Comparison of ENCODE assay signal across 21 cellular contexts in genomic region chr6:46706464-46706863, GRCh38. TPM values are rescaled to one million over a fixed set of nuclear protein-coding genes. Genes with fewer than 3 reads are reported as not detected.
DNase-seq lines count a peak whose midpoint lies in the region; ATAC-seq and TF ChIP-seq lines count a peak whose summit lies in the region.
"Had no signal": no experiment of that assay in that cellular context is flagged by ENCODE, and none has a peak within 500 bp of the region (broad histone marks: within the 10 kb centered on the region; RNA-seq: fewer than 3 reads in every experiment).

No MANE protein-coding gene starts in this region.

- no peak overlapping the region for H3K4me3 ChIP-seq in mammary epithelial cell (replicated peaks in 1 of 3; ENCODE audit: insufficient read depth in 1 of 3, low read depth in 2 of 3, low read length in 3 of 3)
- no peak overlapping the region for H3K4me3 ChIP-seq in breast epithelium
- no peak overlapping the region for H3K4me3 ChIP-seq in neural progenitor cell
- H3K4me3 ChIP-seq: BLaER1 treated with 17β-estradiol and CSF1 and Interleukin-3, amounts not matched to agents 10 nM and 100 nM; GM23248; HAP-1 had no signal

- DNase-seq in mammary epithelial cell (peak; percentile 58), breast epithelium (ENCODE audit: low spot score in 2 of 2) (no peak), RPMI7951 (ENCODE audit: low read depth) (peak; percentile 12), neural progenitor cell (ENCODE audit: low spot score) (no peak), cortex of kidney (lab: John Stamatoyannopoulos, UW) (no peak)
- no peak for DNase-seq in stimulated activated CD4-positive, alpha-beta T cell treated with anti-CD3 and anti-CD28 coated beads, Interleukin-4, amount 100 ng/mL, for 4 hours
- no peak for DNase-seq in activated effector memory CD4-positive, alpha-beta T cell treated with anti-CD3 and anti-CD28 coated beads, Interleukin-2, amount 50 U/mL, for 16 hours
- DNase-seq: CD8-positive, alpha-beta T cell; DMS53; GM23248; KG1; MV-4-11; NCI-H1694 treated with DMSO at 0.1 percent for 48 hours; NCI-H510A; NCI-H748 treated with DMSO at 0.1 percent for 48 hours; RPMI8226; SIG-M5 had no signal

- H3K27me3 ChIP-seq in mammary epithelial cell (ENCODE audit: insufficient read depth, low read length) = no peaks in the 10 kb centered on the region
- H3K27me3 ChIP-seq in breast epithelium = no peaks in the 10 kb centered on the region
- H3K27me3 ChIP-seq in neural progenitor cell = no peaks in the 10 kb centered on the region
- H3K27me3 ChIP-seq: BLaER1 treated with 17β-estradiol and CSF1 and Interleukin-3, amounts not matched to agents 10 nM and 100 nM had no signal

- no peaks in the 10 kb centered on the region for H3K9me3 ChIP-seq in mammary epithelial cell (replicated peaks; ENCODE audit: insufficient read depth, low read length)
- H3K9me3 ChIP-seq in breast epithelium = no peaks in the 10 kb centered on the region
- no peaks in the 10 kb centered on the region for H3K9me3 ChIP-seq in neural progenitor cell (ENCODE audit: low read depth)
- H3K9me3 ChIP-seq: BLaER1 treated with 17β-estradiol and CSF1 and Interleukin-3, amounts not matched to agents 10 nM and 100 nM; HAP-1 had no signal

- no peaks in the 10 kb centered on the region for H3K9me3 Mint-ChIP-seq in neural progenitor cell
- H3K9me3 Mint-ChIP-seq: CD8-positive, alpha-beta T cell had no signal

- no TSS peak for BruUV-seq in mammary epithelial cell (replicated peaks; lab: Mats Ljungman, UMichigan)

- dilution Hi-C loops in mammary epithelial cell (cut with HindIII; ENCODE audit: low sequenced_read_pairs) = loop anchor here (5.0 to 25.0 kb wide), 2 partner anchors 81 to 281 kb away; no protein-coding TSS in a partner anchor

- intact Hi-C loops in mammary epithelial cell (cut with micrococcal nuclease) (loop anchor here (5.0 kb wide), 1 partner anchor 996 kb away; no protein-coding TSS in a partner anchor), breast epithelium (cut with DNase I; ENCODE audit: low total_unique reads) (no loop called here)

- peaks cover 11% of the 10 kb centered on the region for H3K4me1 ChIP-seq in mammary epithelial cell (ENCODE audit: insufficient read depth, low read length)
- no peaks in the 10 kb centered on the region for H3K4me1 ChIP-seq in breast epithelium
- H3K4me1 ChIP-seq in neural progenitor cell = no peaks in the 10 kb centered on the region
- H3K4me1 ChIP-seq: HAP-1 had no signal

- peak overlapping the region; percentile 10 for H3K27ac Mint-ChIP-seq in neural progenitor cell
- H3K27ac Mint-ChIP-seq: CD8-positive, alpha-beta T cell had no signal

- no peaks in the 10 kb centered on the region for H3K36me3 Mint-ChIP-seq in neural progenitor cell
- H3K36me3 Mint-ChIP-seq: CD8-positive, alpha-beta T cell had no signal

- H3K9ac ChIP-seq in mammary epithelial cell (ENCODE audit: insufficient read depth, low read length) (no peak overlapping the region), neural progenitor cell (no peak overlapping the region)
- H3K9ac ChIP-seq: BLaER1 treated with 17β-estradiol and CSF1 and Interleukin-3, amounts not matched to agents 10 nM and 100 nM; GM23248 had no signal

- H3K4me3 Mint-ChIP-seq in neural progenitor cell = no peak overlapping the region
- H3K4me3 Mint-ChIP-seq: CD8-positive, alpha-beta T cell had no signal

- peak overlapping the region; percentile 32 for H3K4me2 ChIP-seq in mammary epithelial cell (ENCODE audit: insufficient read depth, low read depth, low read length)
- H3K4me2 ChIP-seq in neural progenitor cell = no peak overlapping the region

- H3K27me3 Mint-ChIP-seq in neural progenitor cell (ENCODE audit: insufficient read depth, low read depth) = no peaks in the 10 kb centered on the region

- CTCF ChIA-PET in mammary epithelial cell (lab: Charles Lee; ENCODE audit: low non-redundant PET) = no interaction called here

- no peaks in the 10 kb centered on the region for H3F3A ChIP-seq in neural progenitor cell (ENCODE audit: low read depth)

- in situ Hi-C loops in mammary epithelial cell (cut with MboI; ENCODE audit: low sequenced_read_pairs in 2 of 2) = loop anchor here (10.0 to 25.0 kb wide), 2 partner anchors 78 to 281 kb away; no protein-coding TSS in a partner anchor

- no peak for TF ChIP-seq CTCF in mammary epithelial cell (conservative IDR thresholded peaks at IDR 0.05 in 1 of 2, IDR thresholded peaks at IDR 0.05 in 1 of 2; ENCODE audit: extremely low read depth in 1 of 2, insufficient read depth in 1 of 2, low read depth in 1 of 2, low read length in 2 of 2)
- TF ChIP-seq CTCF in breast epithelium (IDR thresholded peaks at IDR 0.05) = no peak
- no peak for TF ChIP-seq CTCF in neural progenitor cell (IDR thresholded peaks at IDR 0.05)

- TF ChIP-seq POLR2A in breast epithelium (IDR thresholded peaks at IDR 0.05) = no peak

- 65% methylated on average over 2 of the region's 2 CpGs for WGBS in mammary epithelial cell (ENCODE audit: low coverage, missing lambda C conversion rate)

- H4K20me1 ChIP-seq in mammary epithelial cell (ENCODE audit: insufficient read depth, low read length) = no peaks in the 10 kb centered on the region
- H4K20me1 ChIP-seq in neural progenitor cell (ENCODE audit: low read depth) = no peaks in the 10 kb centered on the region
- H4K20me1 ChIP-seq: BLaER1 treated with 17β-estradiol and CSF1 and Interleukin-3, amounts not matched to agents 10 nM and 100 nM had no signal

- H2AFZ ChIP-seq in mammary epithelial cell (ENCODE audit: low read depth, low read length) (peak overlapping the region; percentile 37), neural progenitor cell (replicated peaks) (no peak overlapping the region)
- H2AFZ ChIP-seq: GM23248 had no signal

- no peaks in the 10 kb centered on the region for H3K4me1 Mint-ChIP-seq in neural progenitor cell

- H3K79me2 ChIP-seq in mammary epithelial cell (ENCODE audit: insufficient read depth, low read length) (no peaks in the 10 kb centered on the region), neural progenitor cell (ENCODE audit: low read depth) (no peaks in the 10 kb centered on the region)

- H3K36me3 ChIP-seq in mammary epithelial cell (ENCODE audit: insufficient read depth, low read length) (no peaks in the 10 kb centered on the region), breast epithelium (no peaks in the 10 kb centered on the region), neural progenitor cell (no peaks in the 10 kb centered on the region)
- H3K36me3 ChIP-seq: BLaER1 treated with 17β-estradiol and CSF1 and Interleukin-3, amounts not matched to agents 10 nM and 100 nM; HAP-1 had no signal

- no peak overlapping the region for H3K27ac ChIP-seq in mammary epithelial cell (ENCODE audit: insufficient read depth, low read depth, low read length)
- no peak overlapping the region for H3K27ac ChIP-seq in breast epithelium
- H3K27ac ChIP-seq in neural progenitor cell = no peak overlapping the region
- H3K27ac ChIP-seq: GM23248 had no signal

- ATAC-seq in HG02610 (IDR thresholded peaks at IDR 0.05; ENCODE audit: unreplicated experiment) = peak; percentile 72
- ATAC-seq: CD8-positive, alpha-beta T cell had no signal

RNA-seq across cellular contexts. Expression of gene TDRD6, which starts 18.8 kb away (rescaled TPM):
- under 1 TPM; 0.09 to 0.50 TPM for total RNA-seq in mammary epithelial cell
- 0.01 TPM for polyA plus RNA-seq in mammary epithelial cell
- polyA minus RNA-seq in mammary epithelial cell = 0.52 TPM
- total RNA-seq in breast epithelium = 1 to 10 TPM in 2 of 3 donors, under 1 TPM in 1; 0.66 to 2.5 (median 1.1) TPM
- total RNA-seq in RPMI7951 (2014; rRNA removed; shearing (Covaris generic)) = not detected in 2 replicates
- total RNA-seq in neural progenitor cell (ENCODE audit: low replicate concordance) = 0.09 and 0.15 TPM in 2 replicates
- total RNA-seq: A673; CD8-positive, alpha-beta T cell; GM23248 had no signal
- polyA plus RNA-seq: GM23248 had no signal

RNA-seq across cellular contexts. Expression of gene PLA2G7, which starts 28.7 kb away (rescaled TPM):
- 1 to 10 TPM; 5.7 to 5.9 TPM for total RNA-seq in mammary epithelial cell
- 5.4 TPM for polyA plus RNA-seq in mammary epithelial cell
- 6.8 TPM for polyA minus RNA-seq in mammary epithelial cell
- total RNA-seq in breast epithelium = 1 to 10 TPM in 2 of 3 donors, under 1 TPM in 1; 0.98 to 7.2 (median 1.3) TPM
- 0.48 and 0.59 TPM in 2 replicates for total RNA-seq in RPMI7951 (2014; rRNA removed; shearing (Covaris generic))
- 1.1 and 1.8 TPM in 2 replicates for total RNA-seq in neural progenitor cell (ENCODE audit: low replicate concordance)
- total RNA-seq: A673; CD8-positive, alpha-beta T cell; GM23248 had no signal
- polyA plus RNA-seq: GM23248 had no signal

RNA-seq across cellular contexts. Expression of gene ANKRD66, which starts 40.3 kb away (rescaled TPM):
- total RNA-seq in mammary epithelial cell (not detected), breast epithelium (not detected), neural progenitor cell (ENCODE audit: low replicate concordance) (not detected in 2 replicates)
- not detected for polyA plus RNA-seq in mammary epithelial cell
- polyA minus RNA-seq in mammary epithelial cell = not detected
- total RNA-seq in RPMI7951 (2014; rRNA removed; shearing (Covaris generic)) = not detected in 2 replicates
- total RNA-seq: A673; CD8-positive, alpha-beta T cell; GM23248 had no signal
- polyA plus RNA-seq: GM23248 had no signal

RNA-seq across cellular contexts. Expression of gene SLC25A27, which starts 53.7 kb away (rescaled TPM):
- total RNA-seq in mammary epithelial cell = 10 to 100 TPM; 11.8 to 18.1 TPM
- polyA plus RNA-seq in mammary epithelial cell = 3.5 TPM
- polyA minus RNA-seq in mammary epithelial cell = not detected
- 10 to 100 TPM; 27.0 to 81.7 (median 37.4) TPM for total RNA-seq in breast epithelium
- total RNA-seq in RPMI7951 (2014; rRNA removed; shearing (Covaris generic)) = 1.8 and 2.6 TPM in 2 replicates
- 25.9 and 47.7 TPM in 2 replicates for total RNA-seq in neural progenitor cell (ENCODE audit: low replicate concordance)

RNA-seq across cellular contexts. Expression of gene CYP39A1, which starts 53.8 kb away (rescaled TPM):
- total RNA-seq in mammary epithelial cell = 1 to 10 TPM; 2.4 to 5.2 TPM
- polyA plus RNA-seq in mammary epithelial cell = 0.65 TPM
- not detected for polyA minus RNA-seq in mammary epithelial cell
- 10 to 100 TPM in 1 of 3 donors, 1 to 10 TPM in 2; 1.6 to 12.3 (median 6.9) TPM for total RNA-seq in breast epithelium
- total RNA-seq in RPMI7951 (2014; rRNA removed; shearing (Covaris generic)) = 1.8 and 2.3 TPM in 2 replicates
- total RNA-seq in neural progenitor cell (ENCODE audit: low replicate concordance) = 4.5 and 7.1 TPM in 2 replicates
- total RNA-seq: A673; CD8-positive, alpha-beta T cell; GM23248 had no signal

Comparison
In these comparisons a context has a peak if more than half of its experiments do, and no peak if none do; other contexts are left out.
1. DNase-seq: peak in mammary epithelial cell (single experiment) and RPMI7951 (single experiment); none in breast epithelium (0 of 2), neural progenitor cell (single experiment), stimulated activated CD4-positive, alpha-beta T cell treated with anti-CD3 and anti-CD28 coated beads, Interleukin-4, amount 100 ng/mL, for 4 hours (0 of 2), activated effector memory CD4-positive, alpha-beta T cell treated with anti-CD3 and anti-CD28 coated beads, Interleukin-2, amount 50 U/mL, for 16 hours (single experiment) and cortex of kidney (single experiment).